In the genomic region with DNA sequence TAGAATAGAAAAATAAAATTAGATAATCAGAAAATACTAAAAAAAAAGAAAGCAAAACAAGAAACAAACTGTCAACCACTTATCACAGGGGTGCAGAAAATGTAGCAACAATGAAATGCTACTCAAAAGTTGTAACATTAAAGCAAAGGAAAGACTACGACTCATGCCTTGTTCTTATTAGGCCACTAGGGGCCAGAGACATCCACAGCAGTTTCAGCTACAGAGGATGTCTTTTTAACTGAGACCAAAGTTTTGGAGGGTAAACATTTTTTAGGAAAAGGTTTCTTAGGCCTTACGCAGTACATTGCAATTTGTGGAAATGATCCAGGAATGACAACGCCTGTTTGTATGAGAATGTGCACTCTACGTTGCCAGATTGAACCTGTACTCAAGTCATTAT, we compare ENCODE assay signal across 18 cellular contexts. TPM values are rescaled to one million over a fixed set of nuclear protein-coding genes. Genes with fewer than 3 reads are reported as not detected.
DNase-seq lines count a peak whose midpoint lies in the region; ATAC-seq, FAIRE-seq and TF ChIP-seq lines count a peak whose summit lies in the region.
"Had no signal": no experiment of that assay in that cellular context is flagged by ENCODE, and none has a peak within 500 bp of the region (broad histone marks: within the 10 kb centered on the region; RNA-seq: fewer than 3 reads in every experiment).

No MANE protein-coding gene starts in this region.

- TF ChIP-seq POLR2A in HepG2 (IDR thresholded peaks at IDR 0.05; ENCODE audit: insufficient read depth in 1 of 2, low read depth in 2 of 2, low read length in 2 of 2): no peak
- TF ChIP-seq POLR2A in right lobe of liver (IDR thresholded peaks at IDR 0.05): no peak
- TF ChIP-seq POLR2A in uterus (IDR thresholded peaks at IDR 0.05): no peak

- H3K27ac ChIP-seq in HepG2 (ENCODE audit: extremely low read length, insufficient read depth, low read length) (no peak overlapping the region), right lobe of liver (no peak overlapping the region), hepatocyte (no peak overlapping the region), uterus (no peak overlapping the region)
- H3K27ac ChIP-seq: epithelial cell of prostate, KMS-11, spleen, vagina had no signal

- intact Hi-C loops in HepG2 (cut with micrococcal nuclease; ENCODE audit: unreplicated experiment): no loop called here
- intact Hi-C loops in right lobe of liver (cut with DNase I): no loop called here
- intact Hi-C loops in uterus (cut with DNase I; ENCODE audit: low total_unique reads): no loop called here

- ATAC-seq in HepG2 (peak; percentile 74), right lobe of liver (no peak)

- TF ChIP-seq CTCF in HepG2 (CRISPR knock-in tag; IDR thresholded peaks at IDR 0.05): no peak
- peak in 2 of 4 donors; percentile 5 to 18 for TF ChIP-seq CTCF in right lobe of liver (IDR thresholded peaks at IDR 0.05)
- TF ChIP-seq CTCF in hepatocyte (IDR thresholded peaks at IDR 0.05; ENCODE audit: poor library complexity): peak; percentile 12
- TF ChIP-seq CTCF in uterus (IDR thresholded peaks at IDR 0.05): no peak

- WGBS in HepG2 (ENCODE audit: low lambda C conversion rate): 2% methylated on average over 4 of the region's 4 CpGs
- 42% methylated on average over 4 of the region's 4 CpGs for WGBS in right lobe of liver (ENCODE audit: insufficient coverage, low coverage, low lambda C conversion rate, missing lambda C conversion rate)
- WGBS in hepatocyte (ENCODE audit: low lambda C conversion rate, missing lambda C conversion rate): 70% methylated on average over 4 of the region's 4 CpGs

- FAIRE-seq in HepG2 (lab: Jason Lieb, UNC): no peak
- FAIRE-seq: GM18507, RCC 7860 had no signal

- no peak for TF ChIP-seq RAD21 in HepG2 (CRISPR knock-in tag; IDR thresholded peaks at IDR 0.05)

- H3K4me3 ChIP-seq in HepG2 (replicated peaks in 1 of 3; ENCODE audit: insufficient read depth in 1 of 3, low read depth in 2 of 3, low read length in 3 of 3): no peak overlapping the region
- no peak overlapping the region for H3K4me3 ChIP-seq in right lobe of liver
- no peak overlapping the region for H3K4me3 ChIP-seq in hepatocyte
- no peak overlapping the region for H3K4me3 ChIP-seq in uterus
- H3K4me3 ChIP-seq: spleen, vagina had no signal

- H3K4me1 ChIP-seq in HepG2 (ENCODE audit: insufficient read depth, low read length) (no peaks in the 10 kb centered on the region), right lobe of liver (no peaks in the 10 kb centered on the region), hepatocyte (ENCODE audit: insufficient read depth) (no peaks in the 10 kb centered on the region), uterus (no peaks in the 10 kb centered on the region)
- H3K4me1 ChIP-seq: spleen, vagina had no signal

- no peaks in the 10 kb centered on the region; a peak in 1 of 5 replicates for H3K27me3 ChIP-seq in HepG2 (ENCODE audit: control insufficient read depth in 1 of 2, insufficient read depth in 2 of 2, low read length in 2 of 2)
- peaks cover 0 to 4% of the 10 kb centered on the region in 2 donors for H3K27me3 ChIP-seq in right lobe of liver
- H3K27me3 ChIP-seq in hepatocyte: no peaks in the 10 kb centered on the region
- no peaks in the 10 kb centered on the region for H3K27me3 ChIP-seq in uterus
- H3K27me3 ChIP-seq: spleen, vagina had no signal

- H3K4me2 ChIP-seq in HepG2 (ENCODE audit: low read depth, low read length) (no peak overlapping the region), hepatocyte (no peak overlapping the region)
- H3K4me2 ChIP-seq: KMS-11 had no signal

- H3K9me3 ChIP-seq in HepG2 (ENCODE audit: low read length) (no peaks in the 10 kb centered on the region), right lobe of liver (no peaks in the 10 kb centered on the region), hepatocyte (ENCODE audit: low read depth) (no peaks in the 10 kb centered on the region), uterus (no peaks in the 10 kb centered on the region)
- H3K9me3 ChIP-seq: spleen, vagina had no signal

- CTCF ChIA-PET in HepG2 (lab: Yijun Ruan, JAX; ENCODE audit: low intra/inter-chr PET ratio, low total read pairs): no interaction called here

- TF ChIP-seq EP300 in HepG2 (IDR thresholded peaks at IDR 0.05; ENCODE audit: low read depth in 2 of 2, low read length in 2 of 2): no peak
- TF ChIP-seq EP300 in HepG2 (CRISPR knock-in tag; IDR thresholded peaks at IDR 0.05; ENCODE audit: borderline replicate concordance): no peak

- BruUV-seq in HepG2 (replicated peaks; lab: Mats Ljungman, UMichigan): no TSS peak

- no peak overlapping the region for H2AFZ ChIP-seq in HepG2 (ENCODE audit: low read length)
- H2AFZ ChIP-seq in hepatocyte: no peak overlapping the region

- no peak overlapping the region for H3K9ac ChIP-seq in HepG2 (ENCODE audit: insufficient read depth, low read depth, low read length)
- H3K9ac ChIP-seq: KMS-11 had no signal

- H3K36me3 ChIP-seq in HepG2 (replicated peaks in 1 of 2; ENCODE audit: control insufficient read depth in 1 of 2, insufficient read depth in 2 of 2, low read length in 2 of 2) (no peaks in the 10 kb centered on the region), right lobe of liver (no peaks in the 10 kb centered on the region), hepatocyte (replicated peaks; ENCODE audit: insufficient read depth, low read depth) (no peaks in the 10 kb centered on the region), uterus (no peaks in the 10 kb centered on the region)
- H3K36me3 ChIP-seq: spleen, vagina had no signal

- H4K20me1 ChIP-seq in HepG2 (ENCODE audit: insufficient read depth, low read length) (no peaks in the 10 kb centered on the region), hepatocyte (ENCODE audit: insufficient read depth, poor library complexity, severe bottlenecking) (no peaks in the 10 kb centered on the region)

- DNase-seq in HepG2 (ENCODE audit: low spot score): no peak
- DNase-seq in right lobe of liver: no peak
- peak; percentile 17 for DNase-seq in SK-MEL-5 (ENCODE audit: low read depth, low spot score)
- no peak for DNase-seq in hepatocyte (ENCODE audit: low spot score)
- no peak for DNase-seq in NCI-H524 treated with DMSO at 0.1 percent for 48 hours (lab: John Stamatoyannopoulos, UW)
- no peak for DNase-seq in A172 (ENCODE audit: low spot score)
- no peak for DNase-seq in uterus
- DNase-seq in dermis blood vessel endothelial cell: no peak
- DNase-seq: ACHN; activated naive CD8-positive, alpha-beta T cell treated with anti-CD3 and anti-CD28 coated beads for 36 hours; foreskin melanocyte; NCI-H1105; spleen had no signal

- in situ Hi-C loops in HepG2 (cut with HindIII; ENCODE audit: extremely low pct_ligation_motif_present, low pct_unique_long_range_greater_than_20kb) (no loop called here), SK-MEL-5 (cut with HindIII; ENCODE audit: low pct_unique_long_range_greater_than_20kb, low sequenced_read_pairs) (no loop called here)

- H3K79me2 ChIP-seq in HepG2 (ENCODE audit: insufficient read depth, low read length) (no peaks in the 10 kb centered on the region), hepatocyte (no peaks in the 10 kb centered on the region)

- POLR2A ChIA-PET in HepG2 (lab: Yijun Ruan, JAX): no interaction called here

- H3K9me2 ChIP-seq in hepatocyte (replicated peaks; ENCODE audit: insufficient read depth): no peaks in the 10 kb centered on the region

TF ChIP-seq in HepG2, 621 proteins besides CTCF, POLR2A, EP300 and RAD21:
- 0 out of 2 replicates have a peak, but pooled peaks have one; percentile 10 for TF ChIP-seq STAG1 (CRISPR knock-in tag; IDR thresholded peaks at IDR 0.05)
- no peak for TF ChIP-seq TFDP2 (CRISPR knock-in tag; IDR thresholded peaks at IDR 0.05)

RNA-seq across cellular contexts. Expression of gene CADM2, which starts 15.4 kb away (rescaled TPM):
- total RNA-seq in HepG2 (2016; rRNA removed; fragmentation: Illumina TruSeq; extraction: Trizol): not detected in 2 replicates
- not detected in 2 replicates for total RNA-seq in HepG2 (2016; cell fraction: cytosol; rRNA removed; fragmentation: Illumina TruSeq; extraction: Trizol; ENCODE audit: low read depth)
- total RNA-seq in HepG2 (2016; cell fraction: insoluble cytoplasmic fraction; rRNA removed; fragmentation: Illumina TruSeq; extraction: Trizol): not detected in 2 replicates
- not detected in 2 replicates for total RNA-seq in HepG2 (2016; cell fraction: membrane; rRNA removed; fragmentation: Illumina TruSeq; extraction: Trizol)
- total RNA-seq in HepG2 (2016; cell fraction: nucleus; rRNA removed; fragmentation: Illumina TruSeq; extraction: Trizol): not detected in 2 replicates
- not detected in 2 replicates for polyA plus RNA-seq in HepG2 (2011; rRNA removed)
- polyA plus RNA-seq in HepG2 (2011; cell fraction: cytosol; rRNA removed): 0.04 TPM in 1 of 2 replicates, not detected in the other
- 0.21 TPM in 1 of 2 replicates, not detected in the other for polyA plus RNA-seq in HepG2 (2011; cell fraction: nucleus; rRNA removed)
- not detected in 2 replicates for polyA plus RNA-seq in HepG2 (2012)
- polyA plus RNA-seq in HepG2 (2016; cell fraction: cytosol; fragmentation: Illumina TruSeq; extraction: Trizol; ENCODE audit: low read depth): not detected in 2 replicates
- polyA plus RNA-seq in HepG2 (2016; cell fraction: insoluble cytoplasmic fraction; fragmentation: Illumina TruSeq; extraction: Trizol; ENCODE audit: low read depth): not detected in 2 replicates
- polyA plus RNA-seq in HepG2 (2016; cell fraction: membrane; fragmentation: Illumina TruSeq; extraction: Trizol; ENCODE audit: low read depth): not detected in 2 replicates
- polyA plus RNA-seq in HepG2 (2016; cell fraction: nucleus; fragmentation: Illumina TruSeq; extraction: Trizol; ENCODE audit: insufficient read depth, low read depth): not detected in 2 replicates
- 0.12 TPM in 1 of 2 replicates, not detected in the other for polyA minus RNA-seq in HepG2 (2011; rRNA and poly(A)+ RNA removed; ENCODE audit: low replicate concordance)
- not detected in 2 replicates for polyA minus RNA-seq in HepG2 (2011; cell fraction: cytosol; rRNA and poly(A)+ RNA removed)
- not detected in 2 replicates for polyA minus RNA-seq in HepG2 (2011; cell fraction: nucleus; rRNA and poly(A)+ RNA removed)
- total RNA-seq in right lobe of liver: 1 to 10 TPM in 2 of 6 experiments, under 1 TPM in 4; under 0.01 to 1.7 (median 0.15) TPM
- not detected in 2 replicates for total RNA-seq in SK-MEL-5 (2014; rRNA removed; shearing (Covaris generic))
- polyA plus RNA-seq in SK-MEL-5 (2015; cell fraction: cytosol; rRNA removed): not detected in 2 replicates
- polyA plus RNA-seq in SK-MEL-5 (2015; cell fraction: nucleus; rRNA removed): 3.4 TPM in 1 of 2 replicates, not detected in the other
- 6.2 and 7.8 TPM in 2 replicates for total RNA-seq in hepatocyte
- 2.9 and 3.9 TPM in 2 replicates for polyA plus RNA-seq in hepatocyte
- not detected in 2 replicates for total RNA-seq in A172 (2014; rRNA removed; shearing (Covaris generic))
- 1 to 10 TPM in 1 of 4 donors, under 1 TPM in 2, not detected in 1; 0.29 to 6.6 (median 0.85) TPM for total RNA-seq in uterus
- not detected in 2 replicates for total RNA-seq in dermis blood vessel endothelial cell
